9 cellular contexts compared by ENCODE assay signal in genomic region chr6:166830185-166830890, GRCh38.
A peak's percentile ranks its signal among the peaks of the same experiment; 100 is the strongest.
DNase-seq lines count a peak whose midpoint lies in the region; ATAC-seq, FAIRE-seq and TF ChIP-seq lines count a peak whose summit lies in the region.
"Had no signal": no experiment of that assay in that cellular context is flagged by ENCODE, and none has a peak within 500 bp of the region (broad histone marks: within the 10 kb centered on the region; RNA-seq: fewer than 3 reads in every experiment).

No MANE protein-coding gene starts in this region.

- H3K4me3 ChIP-seq in testis (no peak overlapping the region), right cardiac atrium (ENCODE audit: low read length) (no peak overlapping the region)

- H3K27ac ChIP-seq in testis (no peak overlapping the region), right cardiac atrium (ENCODE audit: low read length) (no peak overlapping the region)

- H3K27ac Mint-ChIP-seq in activated CD8-positive, alpha-beta T cell treated with anti-CD3 and anti-CD28 coated beads for 36 hours = no peak overlapping the region

- CTCF ChIA-PET in activated CD8-positive, alpha-beta T cell treated with anti-CD3 and anti-CD28 coated beads for 36 hours (lab: Charles Lee) = interaction anchor here (0.6 to 1.6 kb wide), 3 partner anchors 56 to 151 kb away, joined by 3 read pairs; partner anchors contain the start of gene RNASET2

- DNase-seq in GM12892 (ENCODE audit: insufficient read length) (peak; percentile 46), testis (no peak), NCI-H526 treated with DMSO at 0.1 percent for 48 hours (lab: John Stamatoyannopoulos, UW) (no peak), right cardiac atrium (no peak), kidney tubule cell (ENCODE audit: low spot score) (no peak)
- peak; percentile 12 for DNase-seq in activated CD8-positive, alpha-beta T cell treated with anti-CD3 and anti-CD28 coated beads for 36 hours
- DNase-seq: NCI-H1694 had no signal

- peak; percentile 90 for ATAC-seq in GM19351 (IDR thresholded peaks at IDR 0.05; ENCODE audit: unreplicated experiment)
- ATAC-seq in HG03064 (IDR thresholded peaks at IDR 0.05; ENCODE audit: low read depth, unreplicated experiment) = peak; percentile 92
- peak; percentile 60 for ATAC-seq in activated CD8-positive, alpha-beta T cell treated with anti-CD3 and anti-CD28 coated beads for 36 hours
- no peak for ATAC-seq in right cardiac atrium

- no peaks in the 10 kb centered on the region for H3K36me3 Mint-ChIP-seq in activated CD8-positive, alpha-beta T cell treated with anti-CD3 and anti-CD28 coated beads for 36 hours (ENCODE audit: low read depth)

- peak; percentile 39; the same call in 1 of the 2 replicates for TF ChIP-seq POLR2A in GM12892 (IDR thresholded peaks at IDR 0.05; ENCODE audit: low read depth, low read length)
- no peak for TF ChIP-seq POLR2A in testis (IDR thresholded peaks at IDR 0.05)

- intact Hi-C loops in activated CD8-positive, alpha-beta T cell treated with anti-CD3 and anti-CD28 coated beads for 36 hours (cut with micrococcal nuclease) = no loop called here
- intact Hi-C loops in testis (cut with DNase I; ENCODE audit: low total_unique reads) = no loop called here
- intact Hi-C loops in right cardiac atrium (cut with DNase I) = no loop called here

- H3K9me3 ChIP-seq in testis = no peaks in the 10 kb centered on the region
- H3K9me3 ChIP-seq in right cardiac atrium (ENCODE audit: control insufficient read depth, low read length) = no peaks in the 10 kb centered on the region

- no peak overlapping the region for H3K4me3 Mint-ChIP-seq in activated CD8-positive, alpha-beta T cell treated with anti-CD3 and anti-CD28 coated beads for 36 hours

- no peaks in the 10 kb centered on the region for H3K36me3 ChIP-seq in testis (ENCODE audit: low read depth, missing control alignments)

- no peaks in the 10 kb centered on the region for H3K9me3 Mint-ChIP-seq in activated CD8-positive, alpha-beta T cell treated with anti-CD3 and anti-CD28 coated beads for 36 hours

- H3K4me1 Mint-ChIP-seq in activated CD8-positive, alpha-beta T cell treated with anti-CD3 and anti-CD28 coated beads for 36 hours (ENCODE audit: low read depth) = peaks cover 2% of the 10 kb centered on the region

- peak; percentile 94 for FAIRE-seq in GM12892 (lab: Jason Lieb, UNC)

- H3K4me1 ChIP-seq in testis (no peaks in the 10 kb centered on the region), right cardiac atrium (ENCODE audit: control insufficient read depth, insufficient read depth, low read length) (no peaks in the 10 kb centered on the region)

- no peak for TF ChIP-seq CTCF in activated CD8-positive, alpha-beta T cell treated with anti-CD3 and anti-CD28 coated beads for 36 hours (IDR thresholded peaks at IDR 0.05)
- no peak for TF ChIP-seq CTCF in testis (IDR thresholded peaks at IDR 0.05)

- POLR2A ChIA-PET in activated CD8-positive, alpha-beta T cell treated with anti-CD3 and anti-CD28 coated beads for 36 hours (lab: Charles Lee) = no interaction called here

- 73 to 78% methylated on average over 8 of the region's 8 CpGs for WGBS in testis, 2 donors
- 76% methylated on average over 8 of the region's 8 CpGs for WGBS in right cardiac atrium

- no peaks in the 10 kb centered on the region for H3K27me3 ChIP-seq in testis
- no peaks in the 10 kb centered on the region for H3K27me3 ChIP-seq in right cardiac atrium (ENCODE audit: control insufficient read depth, insufficient read depth)

- H3K27me3 Mint-ChIP-seq in activated CD8-positive, alpha-beta T cell treated with anti-CD3 and anti-CD28 coated beads for 36 hours = no peaks in the 10 kb centered on the region

Comparison
In these comparisons a context has a peak if more than half of its experiments do, and no peak if none do; other contexts are left out.
1. DNase-seq: peak in GM12892 (single experiment) and activated CD8-positive, alpha-beta T cell treated with anti-CD3 and anti-CD28 coated beads for 36 hours (single experiment); none in testis (single experiment), NCI-H526 treated with DMSO at 0.1 percent for 48 hours (single experiment), right cardiac atrium (0 of 3) and kidney tubule cell (single experiment).
2. ATAC-seq: peak in GM19351 (single experiment), HG03064 (single experiment) and activated CD8-positive, alpha-beta T cell treated with anti-CD3 and anti-CD28 coated beads for 36 hours (single experiment); none in right cardiac atrium (0 of 2).